8 cellular contexts compared by ENCODE assay signal in genomic region chr11:83193315-83194283, GRCh38.
A peak's percentile ranks its signal among the peaks of the same experiment; 100 is the strongest.
DNase-seq lines count a peak whose midpoint lies in the region; ATAC-seq and TF ChIP-seq lines count a peak whose summit lies in the region.

Gene ANKRD42 (plus strand): TSS chr11:83193712. CDS start chr11:83194671, 959 bp downstream.

- H3K36me3 Mint-ChIP-seq in nephron progenitor cell (ENCODE audit: low read depth) = peaks cover 31% of the 10 kb centered on the region

- peak within 1 kb of the TSS; percentile 86 for H3K4me3 ChIP-seq in LNCaP clone FGC (ENCODE audit: low read depth, low read length)

- peak within 1 kb of the TSS; percentile 97 for H3K4me3 Mint-ChIP-seq in nephron progenitor cell
- H3K4me3 Mint-ChIP-seq in stimulated activated naive CD8-positive, alpha-beta T cell treated with anti-CD3 and anti-CD28 coated beads, Interleukin-15, amount 100 ng/mL, for 72 hours = peak within 1 kb of the TSS; percentile 99

- peaks cover 5% of the 10 kb centered on the region for H3K27me3 Mint-ChIP-seq in nephron progenitor cell (ENCODE audit: low read depth, poor library complexity)
- H3K27me3 Mint-ChIP-seq in stimulated activated naive CD8-positive, alpha-beta T cell treated with anti-CD3 and anti-CD28 coated beads, Interleukin-15, amount 100 ng/mL, for 72 hours = no peaks in the 10 kb centered on the region

- ATAC-seq in stimulated activated naive CD8-positive, alpha-beta T cell treated with anti-CD3 and anti-CD28 coated beads, Interleukin-15, amount 100 ng/mL, for 72 hours = peak; percentile 86

- H3K4me1 Mint-ChIP-seq in nephron progenitor cell = peaks cover 47% of the 10 kb centered on the region
- H3K4me1 Mint-ChIP-seq in stimulated activated naive CD8-positive, alpha-beta T cell treated with anti-CD3 and anti-CD28 coated beads, Interleukin-15, amount 100 ng/mL, for 72 hours = peaks cover 37% of the 10 kb centered on the region

- POLR2A ChIA-PET in RWPE1 (lab: Yijun Ruan, JAX; ENCODE audit: low non-redundant PET) = interaction anchor here (0.5 kb wide), 1 partner anchor 10 kb away, joined by 6 read pairs; no protein-coding TSS in a partner anchor

- TF ChIP-seq CTCF in LNCaP clone FGC (IDR thresholded peaks at IDR 0.05; ENCODE audit: control insufficient read depth, extremely low read depth, insufficient read depth) (no peak), RWPE1 (conservative IDR thresholded peaks at IDR 0.05; ENCODE audit: low read depth) (no peak), nephron progenitor cell (IDR thresholded peaks at IDR 0.05) (no peak)

- CTCF ChIA-PET in RWPE1 (lab: Yijun Ruan, JAX) = interaction anchor here (0.7 kb wide), 1 partner anchor 47 kb away, joined by 3 read pairs; no protein-coding TSS in a partner anchor

- H3K9me3 Mint-ChIP-seq in nephron progenitor cell = no peaks in the 10 kb centered on the region
- no peaks in the 10 kb centered on the region for H3K9me3 Mint-ChIP-seq in stimulated activated naive CD8-positive, alpha-beta T cell treated with anti-CD3 and anti-CD28 coated beads, Interleukin-15, amount 100 ng/mL, for 72 hours

- peak within 1 kb of the TSS; percentile 99 for H3K27ac Mint-ChIP-seq in nephron progenitor cell
- H3K27ac Mint-ChIP-seq in stimulated activated naive CD8-positive, alpha-beta T cell treated with anti-CD3 and anti-CD28 coated beads, Interleukin-15, amount 100 ng/mL, for 72 hours = peak within 1 kb of the TSS; percentile 97 to 98

- H3K27ac ChIP-seq in RWPE1 = peak within 1 kb of the TSS; percentile 89

- DNase-seq in EH (ENCODE audit: low read depth) (peak; percentile 97), GOT3 (lab: John Stamatoyannopoulos, UW) (peak; percentile 16), LNCaP clone FGC (ENCODE audit: low read depth) (peak; percentile 90), RWPE1 (ENCODE audit: low spot score) (peak; percentile 95), fibroblast of the conjunctiva (ENCODE audit: low read depth) (peak; percentile 89), nephron progenitor cell (peak; percentile 89)
- DNase-seq in activated effector memory CD4-positive, alpha-beta T cell treated with Interleukin-2 at 50 U/mL for 16 hours = peak; percentile 78
- peak; percentile 79 to 85 for DNase-seq in stimulated activated naive CD8-positive, alpha-beta T cell treated with anti-CD3 and anti-CD28 coated beads, Interleukin-15, amount 100 ng/mL, for 72 hours

Comparison
In these comparisons a context has a peak if more than half of its experiments do, and no peak if none do; other contexts are left out.
1. Peak in every context shown above with its lines: DNase-seq, ATAC-seq, H3K4me3 ChIP-seq and H3K27ac ChIP-seq.
2. DNase-seq: peak in every context shown above with its lines; median percentile 97 in EH; 95 in RWPE1; 90 in LNCaP clone FGC; 89 in fibroblast of the conjunctiva; 89 in nephron progenitor cell; 82 in stimulated activated naive CD8-positive, alpha-beta T cell treated with anti-CD3 and anti-CD28 coated beads, Interleukin-15, amount 100 ng/mL, for 72 hours; 78 in activated effector memory CD4-positive, alpha-beta T cell treated with Interleukin-2 at 50 U/mL for 16 hours; 16 in GOT3.